In the genomic region with DNA sequence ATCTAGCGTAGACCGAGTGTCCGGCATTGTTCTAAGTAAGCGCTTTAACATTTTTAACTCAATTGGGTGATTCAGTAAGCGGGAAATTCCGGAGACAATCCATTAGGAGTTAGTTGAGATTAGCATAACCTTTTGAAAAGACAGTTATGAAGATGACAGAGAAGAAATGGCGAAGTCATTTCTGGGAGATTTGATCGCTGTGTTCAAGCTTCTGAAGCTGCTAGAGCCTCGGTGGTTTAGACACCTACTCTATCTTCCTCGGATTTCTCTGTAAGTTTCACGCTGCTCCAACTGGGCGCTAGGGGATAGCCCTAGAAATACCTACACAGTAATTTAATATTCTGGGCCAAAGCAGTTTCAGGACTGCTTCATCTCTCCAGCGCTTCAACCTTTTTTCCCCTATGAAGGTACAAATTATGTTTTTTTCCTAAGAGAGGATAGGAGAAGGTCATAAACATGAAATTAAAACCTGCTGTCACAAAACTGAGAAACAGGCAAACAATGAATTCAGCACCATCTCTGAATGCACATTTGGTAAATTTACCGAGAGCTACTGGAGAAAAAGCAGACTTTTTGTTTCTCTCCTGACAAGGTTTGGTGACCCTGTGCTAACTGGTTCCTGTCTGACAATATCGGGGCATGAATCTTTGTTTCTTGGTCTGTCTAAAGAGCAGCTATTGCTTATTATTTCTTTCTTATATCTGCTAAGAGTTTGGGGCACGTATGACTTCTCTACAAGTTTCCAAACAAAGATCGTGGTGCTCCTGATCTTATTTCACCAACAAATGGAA, we compare ENCODE assay signal across 8 cellular contexts. TPM values are rescaled to one million over a fixed set of nuclear protein-coding genes. Genes with fewer than 3 reads are reported as not detected.
DNase-seq lines count a peak whose midpoint lies in the region; ATAC-seq, FAIRE-seq and TF ChIP-seq lines count a peak whose summit lies in the region.

No MANE protein-coding gene starts in this region.

- intact Hi-C loops in mucosa of descending colon (cut with DNase I, micrococcal nuclease) = no loop called here

- no peak for TF ChIP-seq EP300 in H1 (IDR thresholded peaks at IDR 0.05; ENCODE audit: borderline replicate concordance in 1 of 2, low read depth in 2 of 2, low read length in 2 of 2)

- peak; percentile 45 for DNase-seq in DND-41
- peak; percentile 67 for DNase-seq in SKM-1 treated with dmso at 0.1 percent for 144 hours (lab: John Stamatoyannopoulos, UW; ENCODE audit: unreplicated experiment)
- no peak for DNase-seq in H1 (ENCODE audit: low read depth in 1 of 2, low spot score in 2 of 2)
- no peak for DNase-seq in retina
- no peak for DNase-seq in mucosa of descending colon

- H3K79me2 ChIP-seq in DND-41 (ENCODE audit: insufficient read depth, low read length) (no peaks in the 10 kb centered on the region), H1 (ENCODE audit: control insufficient read depth in 1 of 2, insufficient read depth in 2 of 2, low read length in 2 of 2) (no peaks in the 10 kb centered on the region)

- H3K56ac ChIP-seq in H1 (replicated peaks; ENCODE audit: insufficient read length, low read depth, low read length) = no peak overlapping the region

- ATAC-seq in DND-41 (ENCODE audit: insufficient read depth, low read depth) = peak; percentile 71
- ATAC-seq in HG03442 (IDR thresholded peaks at IDR 0.05; ENCODE audit: unreplicated experiment) = no peak
- no peak for ATAC-seq in mucosa of descending colon

- H4K20me1 ChIP-seq in DND-41 (ENCODE audit: insufficient read depth, low read length) = no peaks in the 10 kb centered on the region
- H4K20me1 ChIP-seq in H1 (replicated peaks in 1 of 2; ENCODE audit: control insufficient read depth in 1 of 2, insufficient read depth in 2 of 2, low read length in 2 of 2) = no peaks in the 10 kb centered on the region

- TF ChIP-seq CTCF in DND-41 (IDR thresholded peaks at IDR 0.05; ENCODE audit: borderline replicate concordance, extremely low read depth, low read length, poor library complexity, severe bottlenecking) (peak; percentile 39), H1 (IDR thresholded peaks at IDR 0.05; ENCODE audit: control extremely low read depth in 1 of 3, insufficient read depth in 1 of 3, low read depth in 1 of 3, low read length in 3 of 3) (no peak), mucosa of descending colon (IDR thresholded peaks at IDR 0.05) (no peak)

- H3K79me1 ChIP-seq in H1 (ENCODE audit: low read depth, low read length) = no peaks in the 10 kb centered on the region

- H3K18ac ChIP-seq in H1 (ENCODE audit: extremely low read depth, low read length) = no peak overlapping the region

- no peak overlapping the region for H4K91ac ChIP-seq in H1 (replicated peaks; ENCODE audit: insufficient read length, low read length)

- H3K4me1 ChIP-seq in DND-41 (ENCODE audit: insufficient read depth, low read length) (peaks cover 28% of the 10 kb centered on the region), HUES48 (ENCODE audit: control insufficient read depth, insufficient read depth, low read length) (peaks cover 22% of the 10 kb centered on the region), H1 (replicated peaks in 1 of 4; ENCODE audit: control insufficient read depth in 3 of 4, insufficient read depth in 4 of 4, low read length in 3 of 4) (peaks cover 0 to 12% (median 2%) of the 10 kb centered on the region in 4 experiments; a peak in 5 of 7 replicates), mononuclear cell (ENCODE audit: insufficient read depth, low read length) (peaks cover 36% of the 10 kb centered on the region), mucosa of descending colon (ENCODE audit: low read depth) (peaks cover 17% of the 10 kb centered on the region)

- H3K4me3 ChIP-seq in DND-41 (ENCODE audit: low read depth in 1 of 2, low read length in 2 of 2) (peak overlapping the region; percentile 92 to 97), HUES48 (ENCODE audit: low read depth, low read length) (peak overlapping the region; percentile 92), H1 (ENCODE audit: extremely low read depth in 1 of 4, insufficient read depth in 2 of 4, low read depth in 3 of 4, low read length in 4 of 4) (peak overlapping the region; percentile 91 to 100 (median 96)), mononuclear cell (ENCODE audit: low read length) (peak overlapping the region; percentile 74), mucosa of descending colon (no peak overlapping the region)

- CTCF ChIA-PET in H1 (lab: Charles Lee; ENCODE audit: partially characterized antibody) = interaction anchor here (0.8 to 5.9 kb wide), 4 partner anchors 32 to 102 kb away, joined by 3 to 42 read pairs (median 3); no protein-coding TSS in a partner anchor

- H2BK15ac ChIP-seq in H1 (ENCODE audit: low read length) = no peak overlapping the region

- POLR2A ChIA-PET in H1 (lab: Charles Lee; ENCODE audit: partially characterized antibody) = no interaction called here

- no peak overlapping the region for H4K5ac ChIP-seq in H1 (ENCODE audit: insufficient read length, low read depth, low read length)

- H3K27me3 ChIP-seq in DND-41 (ENCODE audit: insufficient read depth, low read length, poor library complexity) = no peaks in the 10 kb centered on the region
- peaks cover 21% of the 10 kb centered on the region for H3K27me3 ChIP-seq in HUES48 (ENCODE audit: control insufficient read depth, insufficient read depth, low read length)
- peaks cover 0 to 2% (median 0%) of the 10 kb centered on the region in 4 experiments; a peak in 2 of 7 replicates for H3K27me3 ChIP-seq in H1 (replicated peaks in 1 of 4; ENCODE audit: control insufficient read depth in 3 of 4, extremely low read depth in 1 of 4, insufficient read depth in 3 of 4, low read length in 3 of 4)
- peaks cover 14% of the 10 kb centered on the region for H3K27me3 ChIP-seq in mononuclear cell (ENCODE audit: insufficient read depth, low read length)

- H3K9me3 ChIP-seq in DND-41 (ENCODE audit: insufficient read depth, low read length, severe bottlenecking) = no peaks in the 10 kb centered on the region
- no peaks in the 10 kb centered on the region for H3K9me3 ChIP-seq in HUES48 (ENCODE audit: control insufficient read depth, insufficient read depth, low read length)
- no peaks in the 10 kb centered on the region for H3K9me3 ChIP-seq in H1 (ENCODE audit: insufficient read depth in 2 of 2, low read depth in 1 of 2, low read length in 1 of 2)
- no peaks in the 10 kb centered on the region for H3K9me3 ChIP-seq in mononuclear cell (ENCODE audit: low read depth, low read length)
- H3K9me3 ChIP-seq in mucosa of descending colon = no peaks in the 10 kb centered on the region

- H3K36me3 ChIP-seq in DND-41 (ENCODE audit: insufficient read depth, low read length) = no peaks in the 10 kb centered on the region
- H3K36me3 ChIP-seq in HUES48 (ENCODE audit: control insufficient read depth, insufficient read depth, low read length) = no peaks in the 10 kb centered on the region
- no peaks in the 10 kb centered on the region for H3K36me3 ChIP-seq in H1 (ENCODE audit: control insufficient read depth in 2 of 4, insufficient read depth in 4 of 4, low read length in 3 of 4)
- H3K36me3 ChIP-seq in mucosa of descending colon (ENCODE audit: low read depth) = no peaks in the 10 kb centered on the region

- no peak overlapping the region for H3K23ac ChIP-seq in H1 (ENCODE audit: insufficient read length)

- H3K4me2 ChIP-seq in DND-41 (ENCODE audit: insufficient read depth, low read length) (peak overlapping the region; percentile 90), H1 (ENCODE audit: insufficient read depth in 1 of 2, low read depth in 2 of 2, low read length in 2 of 2) (peak overlapping the region; percentile 65 to 92)

- FAIRE-seq in H1 (lab: Jason Lieb, UNC) = no peak

- peaks cover 6% of the 10 kb centered on the region for H3K23me2 ChIP-seq in H1 (ENCODE audit: low read depth, low read length)

- no peak for TF ChIP-seq POLR2A in H1 (IDR thresholded peaks at IDR 0.05; ENCODE audit: control extremely low read depth in 1 of 2, low read depth in 2 of 2, low read length in 2 of 2)

- H3K9ac ChIP-seq in DND-41 (ENCODE audit: low read depth, low read length) (peak overlapping the region; percentile 52), HUES48 (ENCODE audit: low read depth, low read length) (0 out of 2 replicates have a peak overlapping the region, but pooled peaks have one; percentile 13), H1 (replicated peaks in 1 of 4; ENCODE audit: extremely low read depth in 1 of 4, low read depth in 3 of 4, low read length in 3 of 4) (peak overlapping the region in 1 of 4 experiments; percentile 55; a peak in 3 of 7 replicates)

- no peak overlapping the region for H4K8ac ChIP-seq in H1 (ENCODE audit: extremely low read depth, insufficient read depth, low read length)

- H2BK5ac ChIP-seq in H1 (ENCODE audit: low read depth, low read length) = no peak overlapping the region

- H2BK120ac ChIP-seq in H1 (replicated peaks; ENCODE audit: low read depth, low read length) = no peak overlapping the region

- H2AFZ ChIP-seq in DND-41 (ENCODE audit: low read depth, low read length) = peak overlapping the region; percentile 84
- H2AFZ ChIP-seq in H1 (ENCODE audit: low read length) = peak overlapping the region; percentile 51; the same call in 1 of the 2 replicates

- H3K14ac ChIP-seq in H1 (ENCODE audit: insufficient read length) = no peak overlapping the region

- H2BK20ac ChIP-seq in H1 (ENCODE audit: low read length) = no peak overlapping the region

- peak overlapping the region; percentile 67 for H3K27ac ChIP-seq in DND-41 (ENCODE audit: low read length)
- no peak overlapping the region for H3K27ac ChIP-seq in HUES48 (ENCODE audit: low read depth, low read length)
- H3K27ac ChIP-seq in H1 (ENCODE audit: low read depth, low read length) = no peak overlapping the region

- no peak overlapping the region for H3K4ac ChIP-seq in H1 (replicated peaks; ENCODE audit: insufficient read length, low read depth, low read length)

- TF ChIP-seq RAD21 in H1 (IDR thresholded peaks at IDR 0.05 in 1 of 2, conservative IDR thresholded peaks at IDR 0.05 in 1 of 2; ENCODE audit: low read depth in 2 of 2, low read length in 2 of 2) = no peak

- no peak overlapping the region for H2BK12ac ChIP-seq in H1 (ENCODE audit: low read depth, low read length)

- no peak overlapping the region for H2AK5ac ChIP-seq in H1 (ENCODE audit: low read depth, low read length)

- 24% methylated on average over 17 of the region's 17 CpGs; no CpG with 5 or more reads in 1 of the 2 experiments for WGBS in H1 (ENCODE audit: extremely low coverage in 1 of 2, insufficient coverage in 1 of 2, insufficient read length in 1 of 2, insufficient replicate concordance in 2 of 2, low coverage in 1 of 2, low lambda C conversion rate in 2 of 2, missing lambda C conversion rate in 1 of 2), 2 experiments

RNA-seq across cellular contexts. Expression of gene ZNF311, which starts 22.4 kb away (rescaled TPM):
- total RNA-seq in H1 (2021; fragmentation: NEBNext Ultra II Directional; extraction: Animal tissue kit (Norgen Biotek cat#: 25700)) = 4.2 and 4.3 TPM in 2 replicates
- polyA plus RNA-seq in H1 (2011; rRNA removed) = 1.4 and 1.9 TPM in 2 replicates
- 3.1 TPM for polyA plus RNA-seq in H1 (2011; cell fraction: cytosol; rRNA removed)
- polyA plus RNA-seq in H1 (2011; cell fraction: nucleus; rRNA removed) = 2.4 TPM
- 1.9 to 3.4 TPM (median 2.9 TPM) in 4 replicates for polyA plus RNA-seq in H1 (2012, experiment 1 of 2)
- polyA plus RNA-seq in H1 (2012, experiment 2 of 2) = 0.26 TPM
- 2.2 TPM for polyA plus RNA-seq in H1 (2013, experiment 1 of 2)
- polyA plus RNA-seq in H1 (2013, experiment 2 of 2) = 2.0 TPM
- 4.4 and 4.6 TPM in 2 replicates for polyA minus RNA-seq in H1 (2011; rRNA and poly(A)+ RNA removed)
- 1.6 TPM for polyA minus RNA-seq in H1 (2011; cell fraction: cytosol; rRNA and poly(A)+ RNA removed)
- 5.1 TPM for polyA minus RNA-seq in H1 (2011; cell fraction: nucleus; rRNA and poly(A)+ RNA removed)
- total RNA-seq in mononuclear cell = 0.10 TPM
- total RNA-seq in mucosa of descending colon = 1 to 10 TPM; 1.8 to 2.9 (median 2.6) TPM

RNA-seq across cellular contexts. Expression of gene TRIM27, which starts 58.9 kb away (rescaled TPM):
- 76.4 and 78.9 TPM in 2 replicates for total RNA-seq in H1 (2021; fragmentation: NEBNext Ultra II Directional; extraction: Animal tissue kit (Norgen Biotek cat#: 25700))
- polyA plus RNA-seq in H1 (2011; rRNA removed) = 61.2 and 85.9 TPM in 2 replicates
- 67.9 TPM for polyA plus RNA-seq in H1 (2011; cell fraction: cytosol; rRNA removed)
- 84.9 TPM for polyA plus RNA-seq in H1 (2011; cell fraction: nucleus; rRNA removed)
- 59.9 to 67.2 TPM (median 65.2 TPM) in 4 replicates for polyA plus RNA-seq in H1 (2012, experiment 1 of 2)
- polyA plus RNA-seq in H1 (2012, experiment 2 of 2) = 79.0 TPM
- polyA plus RNA-seq in H1 (2013, experiment 1 of 2) = 44.6 TPM
- 42.9 TPM for polyA plus RNA-seq in H1 (2013, experiment 2 of 2)
- 105 and 114 TPM in 2 replicates for polyA minus RNA-seq in H1 (2011; rRNA and poly(A)+ RNA removed)
- polyA minus RNA-seq in H1 (2011; cell fraction: cytosol; rRNA and poly(A)+ RNA removed) = 70.7 TPM
- 92.8 TPM for polyA minus RNA-seq in H1 (2011; cell fraction: nucleus; rRNA and poly(A)+ RNA removed)
- total RNA-seq in mononuclear cell (18.5 TPM), mucosa of descending colon (10 to 100 TPM; 33.1 to 37.2 (median 35.5) TPM)

Comparison
In these comparisons a context has a peak if more than half of its experiments do, and no peak if none do; other contexts are left out.
1. DNase-seq: peak in DND-41 (single experiment) and SKM-1 treated with dmso at 0.1 percent for 144 hours (single experiment); none in H1 (0 of 2), retina (single experiment) and mucosa of descending colon (0 of 3).